ENCODE assay signal across 8 cellular contexts in genomic region chr7:127392566-127393369, GRCh38. TPM values are rescaled to one million over a fixed set of nuclear protein-coding genes. Genes with fewer than 3 reads are reported as not detected.
DNase-seq lines count a peak whose midpoint lies in the region; ATAC-seq, FAIRE-seq and TF ChIP-seq lines count a peak whose summit lies in the region.

Gene ZNF800 (minus strand): TSS chr7:127392708. CDS start chr7:127391557, 1,151 bp downstream.

- H2AFZ ChIP-seq in KMS-11 (ENCODE audit: low read depth), result peak within 1 kb of the TSS; percentile 97

- peaks cover 38% of the 10 kb centered on the region for H3K79me2 ChIP-seq in KMS-11 (ENCODE audit: insufficient read depth, low read depth)

- intact Hi-C loops in esophagus muscularis mucosa (cut with DNase I), result loop anchor here (2.0 kb wide), 1 partner anchor 192 kb away; the partner anchor contains the start of gene GCC1

- peak; percentile 59 for TF ChIP-seq POLR2A in esophagus muscularis mucosa (IDR thresholded peaks at IDR 0.05; ENCODE audit: low read depth)

- H3K27me3 ChIP-seq in KMS-11 (ENCODE audit: insufficient read depth, low read depth) (no peaks in the 10 kb centered on the region), esophagus muscularis mucosa (no peaks in the 10 kb centered on the region)

- peak; percentile 87 for ATAC-seq in GM21717 (IDR thresholded peaks at IDR 0.05; ENCODE audit: unreplicated experiment)
- ATAC-seq in activated T-cell treated with anti-CD3 and anti-CD28 coated beads, Interleukin-2, amount 50 U/mL, for 72 hours (replicated peaks in 1 of 2), result peak; percentile 81

- peak within 1 kb of the TSS; percentile 77 for H3K4me2 ChIP-seq in KMS-11

- H3K27ac ChIP-seq in KMS-11, result peak within 1 kb of the TSS; percentile 88
- peak within 1 kb of the TSS; percentile 93 to 98 (median 97) for H3K27ac ChIP-seq in esophagus muscularis mucosa (replicated peaks in 1 of 4)

- H4K20me1 ChIP-seq in KMS-11 (ENCODE audit: insufficient read depth), result no peaks in the 10 kb centered on the region

- H3K9me3 Mint-ChIP-seq in activated T-cell treated with anti-CD3 and anti-CD28 coated beads, Interleukin-2, amount 50 U/mL, for 72 hours, result peaks cover 3 to 5% of the 10 kb centered on the region in 2 donors

- 0 out of 2 replicates have a peak, but pooled peaks cover 4% of the 10 kb centered on the region for H3K36me3 ChIP-seq in KMS-11 (ENCODE audit: insufficient read depth)
- peaks cover 0 to 16% (median 4%) of the 10 kb centered on the region in 4 donors for H3K36me3 ChIP-seq in esophagus muscularis mucosa

- H3K27me3 Mint-ChIP-seq in activated T-cell treated with anti-CD3 and anti-CD28 coated beads, Interleukin-2, amount 50 U/mL, for 72 hours (ENCODE audit: low read depth), result no peaks in the 10 kb centered on the region

- no peaks in the 10 kb centered on the region for H3K9me3 ChIP-seq in esophagus muscularis mucosa

- under 1% methylated on average over 41 of the region's 67 CpGs for WGBS in esophagus muscularis mucosa

- H3K4me1 Mint-ChIP-seq in activated T-cell treated with anti-CD3 and anti-CD28 coated beads, Interleukin-2, amount 50 U/mL, for 72 hours (ENCODE audit: low read depth), result peaks cover 66% of the 10 kb centered on the region

- H3K9ac ChIP-seq in KMS-11, result peak within 1 kb of the TSS; percentile 96

- H3K4me1 ChIP-seq in KMS-11 (ENCODE audit: low read depth, poor library complexity, severe bottlenecking) (peaks cover 44% of the 10 kb centered on the region), esophagus muscularis mucosa (peaks cover 17 to 45% (median 31%) of the 10 kb centered on the region in 4 donors)

- peaks cover 8 to 35% of the 10 kb centered on the region in 2 donors for H3K36me3 Mint-ChIP-seq in activated T-cell treated with anti-CD3 and anti-CD28 coated beads, Interleukin-2, amount 50 U/mL, for 72 hours (ENCODE audit: insufficient read depth in 2 of 2)

- H3K27ac Mint-ChIP-seq in activated T-cell treated with anti-CD3 and anti-CD28 coated beads, Interleukin-2, amount 50 U/mL, for 72 hours, result peak within 1 kb of the TSS; percentile 96

- H3K4me3 ChIP-seq in KMS-11 (IDR thresholded peaks at IDR 0.05; ENCODE audit: insufficient read depth, low read depth, low read length), result peak within 1 kb of the TSS; percentile 76
- H3K4me3 ChIP-seq in esophagus muscularis mucosa, result peak within 1 kb of the TSS; percentile 88 to 97 (median 94)

- DNase-seq in DMS53 (lab: John Stamatoyannopoulos, UW) (peak; percentile 96), RCC 7860 (ENCODE audit: low spot score) (peak; percentile 85), esophagus muscularis mucosa (ENCODE audit: extremely low spot score) (peak; percentile 96), myocyte (ENCODE audit: low read depth) (peak; percentile 93)
- DNase-seq in activated T-cell treated with anti-CD3 and anti-CD28 coated beads, Interleukin-2, amount 50 U/mL, for 72 hours, result peak; percentile 92 to 93
- DNase-seq in stimulated activated CD8-positive, alpha-beta memory T cell treated with anti-CD3 and anti-CD28 coated beads, Interleukin-7, amount 100 ng/mL, for 48 hours (ENCODE audit: extremely low read depth in 1 of 2, low read depth in 1 of 2), result peak; percentile 87 to 88

- FAIRE-seq in RCC 7860 (lab: Jason Lieb, UNC), result no peak

- TF ChIP-seq CTCF in KMS-11 (conservative IDR thresholded peaks at IDR 0.05; ENCODE audit: low read depth, low read length), result no peak
- TF ChIP-seq CTCF in esophagus muscularis mucosa (IDR thresholded peaks at IDR 0.05), result no peak

- TF ChIP-seq EP300 in esophagus muscularis mucosa (IDR thresholded peaks at IDR 0.05), result no peak

- peak within 1 kb of the TSS; percentile 95 to 98 for H3K4me3 Mint-ChIP-seq in activated T-cell treated with anti-CD3 and anti-CD28 coated beads, Interleukin-2, amount 50 U/mL, for 72 hours

RNA-seq across cellular contexts. Expression of gene ZNF800, which starts in this region (rescaled TPM):
- 10 to 100 TPM; 49.9 to 52.1 TPM for total RNA-seq in activated T-cell treated with anti-CD3 and anti-CD28 coated beads, Interleukin-2, amount 50 U/mL, for 72 hours
- 10 to 100 TPM; 24.7 to 35.6 (median 27.9) TPM for total RNA-seq in esophagus muscularis mucosa
- 41.4 and 47.2 TPM in 2 replicates for total RNA-seq in myocyte
- 17.0 TPM for polyA plus RNA-seq in myocyte (2012)

Comparison
In these comparisons a context has a peak if more than half of its experiments do, and no peak if none do; other contexts are left out.
1. Peak in every context shown above with its lines: DNase-seq, ATAC-seq, H3K4me3 ChIP-seq and H3K27ac ChIP-seq.